In the genomic region with DNA sequence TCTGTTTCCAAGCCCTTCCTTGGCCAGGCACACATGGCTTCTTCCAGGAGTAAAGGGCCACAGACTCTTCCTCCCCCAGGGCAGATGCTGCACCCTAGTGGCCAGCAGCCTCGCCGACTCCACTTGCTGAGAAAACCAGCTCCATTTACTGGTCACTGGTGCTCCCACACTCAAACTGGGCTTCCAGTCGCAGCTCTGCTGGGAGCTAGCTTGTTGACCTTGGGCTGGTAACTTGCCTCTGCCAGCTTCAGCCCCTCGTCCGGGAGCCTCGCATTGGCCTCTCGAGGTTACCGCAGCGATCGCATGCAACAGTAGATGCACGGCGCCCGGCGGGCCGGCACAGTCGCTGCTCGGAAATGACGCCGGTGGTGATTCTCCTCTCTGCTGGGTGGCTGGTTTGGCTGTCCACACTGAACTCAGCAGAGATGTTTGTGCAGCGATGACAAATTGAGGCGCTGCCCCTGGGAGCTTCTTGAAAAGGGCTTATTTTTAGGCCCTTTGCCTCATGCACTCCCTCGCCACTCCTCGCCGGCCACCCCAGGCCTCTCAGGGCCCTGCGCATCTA, we compare ENCODE assay signal across 1 cellular context.
TF ChIP-seq lines count a peak whose summit lies in the region.

No MANE protein-coding gene starts in this region.

TF ChIP-seq in HepG2, 621 proteins besides CTCF, POLR2A, EP300 and RAD21 (continued from another document and continues in another):
- TF ChIP-seq, protein P1, sequence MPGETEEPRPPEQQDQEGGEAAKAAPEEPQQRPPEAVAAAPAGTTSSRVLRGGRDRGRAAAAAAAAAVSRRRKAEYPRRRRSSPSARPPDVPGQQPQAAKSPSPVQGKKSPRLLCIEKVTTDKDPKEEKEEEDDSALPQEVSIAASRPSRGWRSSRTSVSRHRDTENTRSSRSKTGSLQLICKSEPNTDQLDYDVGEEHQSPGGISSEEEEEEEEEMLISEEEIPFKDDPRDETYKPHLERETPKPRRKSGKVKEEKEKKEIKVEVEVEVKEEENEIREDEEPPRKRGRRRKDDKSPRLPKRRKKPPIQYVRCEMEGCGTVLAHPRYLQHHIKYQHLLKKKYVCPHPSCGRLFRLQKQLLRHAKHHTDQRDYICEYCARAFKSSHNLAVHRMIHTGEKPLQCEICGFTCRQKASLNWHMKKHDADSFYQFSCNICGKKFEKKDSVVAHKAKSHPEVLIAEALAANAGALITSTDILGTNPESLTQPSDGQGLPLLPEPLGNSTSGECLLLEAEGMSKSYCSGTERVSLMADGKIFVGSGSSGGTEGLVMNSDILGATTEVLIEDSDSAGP (CRISPR knock-in tag; IDR thresholded peaks at IDR 0.05; ENCODE audit: borderline replicate concordance), result peak; percentile 14; the same call in 1 of the 2 replicates
- TF ChIP-seq SALL2 (CRISPR knock-in tag; IDR thresholded peaks at IDR 0.05) (no peak), TP53 (CRISPR knock-in tag; conservative IDR thresholded peaks at IDR 0.05) (no peak), SPEN (CRISPR knock-in tag; IDR thresholded peaks at IDR 0.05; ENCODE audit: low read depth) (peak; percentile 46; the same call in 1 of the 2 replicates), ZNF263 (CRISPR knock-in tag; IDR thresholded peaks at IDR 0.05) (peak; percentile 86), ZNF563 (CRISPR knock-in tag; IDR thresholded peaks at IDR 0.05) (peak; percentile 29; the same call in 1 of the 2 replicates), ZSCAN21 (CRISPR knock-in tag; IDR thresholded peaks at IDR 0.05; ENCODE audit: borderline replicate concordance) (peak; percentile 49; the same call in 1 of the 2 replicates), FOXC1 (CRISPR knock-in tag; IDR thresholded peaks at IDR 0.05; ENCODE audit: borderline replicate concordance) (no peak), ATAD3A (CRISPR knock-in tag; IDR thresholded peaks at IDR 0.05) (no peak), ZBTB38 (CRISPR knock-in tag; IDR thresholded peaks at IDR 0.05) (peak; percentile 47; the same call in 1 of the 2 replicates), JARID2 (CRISPR knock-in tag; IDR thresholded peaks at IDR 0.05; ENCODE audit: insufficient replicate concordance) (no peak), RELA (CRISPR knock-in tag; IDR thresholded peaks at IDR 0.05) (0 out of 2 replicates have a peak, but pooled peaks have one; percentile 30), ZNF549 (CRISPR knock-in tag; IDR thresholded peaks at IDR 0.05) (no peak), CEBPG (CRISPR knock-in tag; IDR thresholded peaks at IDR 0.05) (no peak), KAT8 (CRISPR knock-in tag; IDR thresholded peaks at IDR 0.05) (no peak), ADNP (CRISPR knock-in tag; IDR thresholded peaks at IDR 0.05) (no peak), ZNF367 (CRISPR knock-in tag; IDR thresholded peaks at IDR 0.05; ENCODE audit: borderline replicate concordance) (no peak), SRSF9 (IDR thresholded peaks at IDR 0.05; ENCODE audit: borderline replicate concordance, insufficient read depth, low read depth, low read length, poor library complexity, severe bottlenecking) (no peak), XRCC5 (optimal IDR thresholded peaks at IDR 0.05; ENCODE audit: low read length) (peak; percentile 71), ZNF232 (CRISPR knock-in tag; IDR thresholded peaks at IDR 0.05; ENCODE audit: borderline replicate concordance) (peak; percentile 76; the same call in 1 of the 2 replicates), TSC22D2 (CRISPR knock-in tag; IDR thresholded peaks at IDR 0.05; ENCODE audit: borderline replicate concordance) (no peak), ZEB1 (IDR thresholded peaks at IDR 0.05; ENCODE audit: insufficient replicate concordance, low read depth) (no peak), ZBTB20 (CRISPR knock-in tag; IDR thresholded peaks at IDR 0.05; ENCODE audit: borderline replicate concordance, low read depth) (no peak), CBX1 (IDR thresholded peaks at IDR 0.05; ENCODE audit: low read depth) (no peak), ZNF883 (CRISPR knock-in tag; IDR thresholded peaks at IDR 0.05; ENCODE audit: not compliant biosample characterization) (peak; percentile 49), PHF5A (CRISPR knock-in tag; IDR thresholded peaks at IDR 0.05; ENCODE audit: low read depth, unreplicated experiment) (no peak), SMARCE1 (IDR thresholded peaks at IDR 0.05; ENCODE audit: borderline replicate concordance) (no peak), KDM5B (CRISPR knock-in tag; IDR thresholded peaks at IDR 0.05; ENCODE audit: borderline replicate concordance) (no peak), MZF1 (CRISPR knock-in tag; IDR thresholded peaks at IDR 0.05; ENCODE audit: borderline replicate concordance) (no peak)
- TF ChIP-seq, protein P2, sequence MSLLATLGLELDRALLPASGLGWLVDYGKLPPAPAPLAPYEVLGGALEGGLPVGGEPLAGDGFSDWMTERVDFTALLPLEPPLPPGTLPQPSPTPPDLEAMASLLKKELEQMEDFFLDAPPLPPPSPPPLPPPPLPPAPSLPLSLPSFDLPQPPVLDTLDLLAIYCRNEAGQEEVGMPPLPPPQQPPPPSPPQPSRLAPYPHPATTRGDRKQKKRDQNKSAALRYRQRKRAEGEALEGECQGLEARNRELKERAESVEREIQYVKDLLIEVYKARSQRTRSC (CRISPR knock-in tag; IDR thresholded peaks at IDR 0.05; ENCODE audit: low read depth), result no peak
- TF ChIP-seq, protein P3, sequence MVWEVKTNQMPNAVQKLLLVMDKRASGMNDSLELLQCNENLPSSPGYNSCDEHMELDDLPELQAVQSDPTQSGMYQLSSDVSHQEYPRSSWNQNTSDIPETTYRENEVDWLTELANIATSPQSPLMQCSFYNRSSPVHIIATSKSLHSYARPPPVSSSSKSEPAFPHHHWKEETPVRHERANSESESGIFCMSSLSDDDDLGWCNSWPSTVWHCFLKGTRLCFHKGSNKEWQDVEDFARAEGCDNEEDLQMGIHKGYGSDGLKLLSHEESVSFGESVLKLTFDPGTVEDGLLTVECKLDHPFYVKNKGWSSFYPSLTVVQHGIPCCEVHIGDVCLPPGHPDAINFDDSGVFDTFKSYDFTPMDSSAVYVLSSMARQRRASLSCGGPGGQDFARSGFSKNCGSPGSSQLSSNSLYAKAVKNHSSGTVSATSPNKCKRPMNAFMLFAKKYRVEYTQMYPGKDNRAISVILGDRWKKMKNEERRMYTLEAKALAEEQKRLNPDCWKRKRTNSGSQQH (CRISPR knock-in tag; IDR thresholded peaks at IDR 0.05; ENCODE audit: low read depth), result no peak
- TF ChIP-seq, protein P4, sequence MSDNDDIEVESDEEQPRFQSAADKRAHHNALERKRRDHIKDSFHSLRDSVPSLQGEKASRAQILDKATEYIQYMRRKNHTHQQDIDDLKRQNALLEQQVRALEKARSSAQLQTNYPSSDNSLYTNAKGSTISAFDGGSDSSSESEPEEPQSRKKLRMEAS (IDR thresholded peaks at IDR 0.05), result no peak
- TF ChIP-seq, protein P5, sequence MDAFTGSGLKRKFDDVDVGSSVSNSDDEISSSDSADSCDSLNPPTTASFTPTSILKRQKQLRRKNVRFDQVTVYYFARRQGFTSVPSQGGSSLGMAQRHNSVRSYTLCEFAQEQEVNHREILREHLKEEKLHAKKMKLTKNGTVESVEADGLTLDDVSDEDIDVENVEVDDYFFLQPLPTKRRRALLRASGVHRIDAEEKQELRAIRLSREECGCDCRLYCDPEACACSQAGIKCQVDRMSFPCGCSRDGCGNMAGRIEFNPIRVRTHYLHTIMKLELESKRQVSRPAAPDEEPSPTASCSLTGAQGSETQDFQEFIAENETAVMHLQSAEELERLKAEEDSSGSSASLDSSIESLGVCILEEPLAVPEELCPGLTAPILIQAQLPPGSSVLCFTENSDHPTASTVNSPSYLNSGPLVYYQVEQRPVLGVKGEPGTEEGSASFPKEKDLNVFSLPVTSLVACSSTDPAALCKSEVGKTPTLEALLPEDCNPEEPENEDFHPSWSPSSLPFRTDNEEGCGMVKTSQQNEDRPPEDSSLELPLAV (CRISPR knock-in tag; conservative IDR thresholded peaks at IDR 0.05; ENCODE audit: low read depth), result no peak
- TF ChIP-seq, protein P6, sequence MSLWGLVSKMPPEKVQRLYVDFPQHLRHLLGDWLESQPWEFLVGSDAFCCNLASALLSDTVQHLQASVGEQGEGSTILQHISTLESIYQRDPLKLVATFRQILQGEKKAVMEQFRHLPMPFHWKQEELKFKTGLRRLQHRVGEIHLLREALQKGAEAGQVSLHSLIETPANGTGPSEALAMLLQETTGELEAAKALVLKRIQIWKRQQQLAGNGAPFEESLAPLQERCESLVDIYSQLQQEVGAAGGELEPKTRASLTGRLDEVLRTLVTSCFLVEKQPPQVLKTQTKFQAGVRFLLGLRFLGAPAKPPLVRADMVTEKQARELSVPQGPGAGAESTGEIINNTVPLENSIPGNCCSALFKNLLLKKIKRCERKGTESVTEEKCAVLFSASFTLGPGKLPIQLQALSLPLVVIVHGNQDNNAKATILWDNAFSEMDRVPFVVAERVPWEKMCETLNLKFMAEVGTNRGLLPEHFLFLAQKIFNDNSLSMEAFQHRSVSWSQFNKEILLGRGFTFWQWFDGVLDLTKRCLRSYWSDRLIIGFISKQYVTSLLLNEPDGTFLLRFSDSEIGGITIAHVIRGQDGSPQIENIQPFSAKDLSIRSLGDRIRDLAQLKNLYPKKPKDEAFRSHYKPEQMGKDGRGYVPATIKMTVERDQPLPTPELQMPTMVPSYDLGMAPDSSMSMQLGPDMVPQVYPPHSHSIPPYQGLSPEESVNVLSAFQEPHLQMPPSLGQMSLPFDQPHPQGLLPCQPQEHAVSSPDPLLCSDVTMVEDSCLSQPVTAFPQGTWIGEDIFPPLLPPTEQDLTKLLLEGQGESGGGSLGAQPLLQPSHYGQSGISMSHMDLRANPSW (CRISPR knock-in tag; IDR thresholded peaks at IDR 0.05; ENCODE audit: borderline replicate concordance), result no peak
- TF ChIP-seq, protein P7, sequence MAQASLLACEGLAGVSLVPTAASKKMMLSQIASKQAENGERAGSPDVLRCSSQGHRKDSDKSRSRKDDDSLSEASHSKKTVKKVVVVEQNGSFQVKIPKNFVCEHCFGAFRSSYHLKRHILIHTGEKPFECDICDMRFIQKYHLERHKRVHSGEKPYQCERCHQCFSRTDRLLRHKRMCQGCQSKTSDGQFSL (CRISPR knock-in tag; IDR thresholded peaks at IDR 0.05), result 0 out of 2 replicates have a peak, but pooled peaks have one; percentile 3
- TF ChIP-seq, protein P8, sequence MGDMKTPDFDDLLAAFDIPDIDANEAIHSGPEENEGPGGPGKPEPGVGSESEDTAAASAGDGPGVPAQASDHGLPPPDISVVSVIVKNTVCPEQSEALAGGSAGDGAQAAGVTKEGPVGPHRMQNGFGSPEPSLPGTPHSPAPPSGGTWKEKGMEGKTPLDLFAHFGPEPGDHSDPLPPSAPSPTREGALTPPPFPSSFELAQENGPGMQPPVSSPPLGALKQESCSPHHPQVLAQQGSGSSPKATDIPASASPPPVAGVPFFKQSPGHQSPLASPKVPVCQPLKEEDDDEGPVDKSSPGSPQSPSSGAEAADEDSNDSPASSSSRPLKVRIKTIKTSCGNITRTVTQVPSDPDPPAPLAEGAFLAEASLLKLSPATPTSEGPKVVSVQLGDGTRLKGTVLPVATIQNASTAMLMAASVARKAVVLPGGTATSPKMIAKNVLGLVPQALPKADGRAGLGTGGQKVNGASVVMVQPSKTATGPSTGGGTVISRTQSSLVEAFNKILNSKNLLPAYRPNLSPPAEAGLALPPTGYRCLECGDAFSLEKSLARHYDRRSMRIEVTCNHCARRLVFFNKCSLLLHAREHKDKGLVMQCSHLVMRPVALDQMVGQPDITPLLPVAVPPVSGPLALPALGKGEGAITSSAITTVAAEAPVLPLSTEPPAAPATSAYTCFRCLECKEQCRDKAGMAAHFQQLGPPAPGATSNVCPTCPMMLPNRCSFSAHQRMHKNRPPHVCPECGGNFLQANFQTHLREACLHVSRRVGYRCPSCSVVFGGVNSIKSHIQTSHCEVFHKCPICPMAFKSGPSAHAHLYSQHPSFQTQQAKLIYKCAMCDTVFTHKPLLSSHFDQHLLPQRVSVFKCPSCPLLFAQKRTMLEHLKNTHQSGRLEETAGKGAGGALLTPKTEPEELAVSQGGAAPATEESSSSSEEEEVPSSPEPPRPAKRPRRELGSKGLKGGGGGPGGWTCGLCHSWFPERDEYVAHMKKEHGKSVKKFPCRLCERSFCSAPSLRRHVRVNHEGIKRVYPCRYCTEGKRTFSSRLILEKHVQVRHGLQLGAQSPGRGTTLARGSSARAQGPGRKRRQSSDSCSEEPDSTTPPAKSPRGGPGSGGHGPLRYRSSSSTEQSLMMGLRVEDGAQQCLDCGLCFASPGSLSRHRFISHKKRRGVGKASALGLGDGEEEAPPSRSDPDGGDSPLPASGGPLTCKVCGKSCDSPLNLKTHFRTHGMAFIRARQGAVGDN (CRISPR knock-in tag; IDR thresholded peaks at IDR 0.05), result peak; percentile 24; the same call in 1 of the 2 replicates
- TF ChIP-seq, protein P9, sequence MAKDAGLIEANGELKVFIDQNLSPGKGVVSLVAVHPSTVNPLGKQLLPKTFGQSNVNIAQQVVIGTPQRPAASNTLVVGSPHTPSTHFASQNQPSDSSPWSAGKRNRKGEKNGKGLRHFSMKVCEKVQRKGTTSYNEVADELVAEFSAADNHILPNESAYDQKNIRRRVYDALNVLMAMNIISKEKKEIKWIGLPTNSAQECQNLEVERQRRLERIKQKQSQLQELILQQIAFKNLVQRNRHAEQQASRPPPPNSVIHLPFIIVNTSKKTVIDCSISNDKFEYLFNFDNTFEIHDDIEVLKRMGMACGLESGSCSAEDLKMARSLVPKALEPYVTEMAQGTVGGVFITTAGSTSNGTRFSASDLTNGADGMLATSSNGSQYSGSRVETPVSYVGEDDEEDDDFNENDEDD (CRISPR knock-in tag; IDR thresholded peaks at IDR 0.05; ENCODE audit: borderline replicate concordance), result no peak
- TF ChIP-seq, protein P10, sequence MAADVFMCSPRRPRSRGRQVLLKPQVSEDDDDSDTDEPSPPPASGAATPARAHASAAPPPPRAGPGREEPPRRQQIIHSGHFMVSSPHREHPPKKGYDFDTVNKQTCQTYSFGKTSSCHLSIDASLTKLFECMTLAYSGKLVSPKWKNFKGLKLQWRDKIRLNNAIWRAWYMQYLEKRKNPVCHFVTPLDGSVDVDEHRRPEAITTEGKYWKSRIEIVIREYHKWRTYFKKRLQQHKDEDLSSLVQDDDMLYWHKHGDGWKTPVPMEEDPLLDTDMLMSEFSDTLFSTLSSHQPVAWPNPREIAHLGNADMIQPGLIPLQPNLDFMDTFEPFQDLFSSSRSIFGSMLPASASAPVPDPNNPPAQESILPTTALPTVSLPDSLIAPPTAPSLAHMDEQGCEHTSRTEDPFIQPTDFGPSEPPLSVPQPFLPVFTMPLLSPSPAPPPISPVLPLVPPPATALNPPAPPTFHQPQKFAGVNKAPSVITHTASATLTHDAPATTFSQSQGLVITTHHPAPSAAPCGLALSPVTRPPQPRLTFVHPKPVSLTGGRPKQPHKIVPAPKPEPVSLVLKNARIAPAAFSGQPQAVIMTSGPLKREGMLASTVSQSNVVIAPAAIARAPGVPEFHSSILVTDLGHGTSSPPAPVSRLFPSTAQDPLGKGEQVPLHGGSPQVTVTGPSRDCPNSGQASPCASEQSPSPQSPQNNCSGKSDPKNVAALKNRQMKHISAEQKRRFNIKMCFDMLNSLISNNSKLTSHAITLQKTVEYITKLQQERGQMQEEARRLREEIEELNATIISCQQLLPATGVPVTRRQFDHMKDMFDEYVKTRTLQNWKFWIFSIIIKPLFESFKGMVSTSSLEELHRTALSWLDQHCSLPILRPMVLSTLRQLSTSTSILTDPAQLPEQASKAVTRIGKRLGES (CRISPR knock-in tag; IDR thresholded peaks at IDR 0.05; ENCODE audit: borderline replicate concordance), result no peak
